ENCODE assay signal across 8 cellular contexts in genomic region chr9:6681147-6681956, GRCh38. TPM values are rescaled to one million over a fixed set of nuclear protein-coding genes. Genes with fewer than 3 reads are reported as not detected.
DNase-seq lines count a peak whose midpoint lies in the region; ATAC-seq, FAIRE-seq and TF ChIP-seq lines count a peak whose summit lies in the region.

No MANE protein-coding gene starts in this region.

- H3K27me3 Mint-ChIP-seq in activated CD4-positive, alpha-beta T cell treated with anti-CD3 and anti-CD28 coated beads, Interleukin-2, amount 10 ng/mL, durations not matched to agents 7 days and 5 days = no peaks in the 10 kb centered on the region

- H3K27me3 ChIP-seq in BE2C (no peaks in the 10 kb centered on the region), left lung (no peaks in the 10 kb centered on the region)

- peak overlapping the region; percentile 98 for H3K27ac ChIP-seq in left lung

- intact Hi-C loops in left lung (cut with DNase I) = no loop called here

- TF ChIP-seq CTCF in BE2C (IDR thresholded peaks at IDR 0.05; ENCODE audit: low read depth, low read length) (no peak), left lung (IDR thresholded peaks at IDR 0.05) (no peak)

- peak; percentile 87 for FAIRE-seq in GM19239 (lab: Jason Lieb, UNC)

- H3K4me1 ChIP-seq in BE2C (no peaks in the 10 kb centered on the region), left lung (peaks cover 0 to 20% of the 10 kb centered on the region in 2 donors)

- H3K36me3 ChIP-seq in BE2C (no peaks in the 10 kb centered on the region), left lung (no peaks in the 10 kb centered on the region)

- H3K27ac Mint-ChIP-seq in activated CD4-positive, alpha-beta T cell treated with anti-CD3 and anti-CD28 coated beads, Interleukin-2, amount 10 ng/mL, durations not matched to agents 7 days and 5 days = peak overlapping the region; percentile 99

- DNase-seq in BE2C (peak; percentile 98), GM19239 (ENCODE audit: insufficient read length, low spot score) (peak; percentile 63), NCI-H524 treated with DMSO at 0.1 percent for 48 hours (lab: John Stamatoyannopoulos, UW) (peak; percentile 83), cortex of kidney (lab: John Stamatoyannopoulos, UW) (peak; percentile 50), left lung (peak; percentile 97 to 98)
- DNase-seq in activated CD4-positive, alpha-beta T cell treated with anti-CD3 and anti-CD28 coated beads, Interleukin-2, amount 10 ng/mL, durations not matched to agents 7 days and 5 days = peak; percentile 94
- peak; percentile 91 for DNase-seq in stimulated activated CD4-positive, alpha-beta T cell treated with anti-CD3 and anti-CD28 coated beads, Interleukin-2, amount 100 ng/mL, for 4 hours (ENCODE audit: low read depth)

- H3K36me3 Mint-ChIP-seq in activated CD4-positive, alpha-beta T cell treated with anti-CD3 and anti-CD28 coated beads, Interleukin-2, amount 10 ng/mL, durations not matched to agents 7 days and 5 days (ENCODE audit: low read depth) = peaks cover 8% of the 10 kb centered on the region

- POLR2A ChIA-PET in activated CD4-positive, alpha-beta T cell treated with anti-CD3 and anti-CD28 coated beads, Interleukin-2, amount 10 ng/mL, durations not matched to agents 7 days and 5 days (lab: Charles Lee) = interaction anchor here (0.6 to 1.4 kb wide), 5 partner anchors 11 to 269 kb away, joined by 3 to 11 read pairs (median 3); partner anchors contain the start of genes KDM4C and UHRF2

- H3K4me1 Mint-ChIP-seq in activated CD4-positive, alpha-beta T cell treated with anti-CD3 and anti-CD28 coated beads, Interleukin-2, amount 10 ng/mL, durations not matched to agents 7 days and 5 days = peaks cover 23% of the 10 kb centered on the region

- H3K9me3 Mint-ChIP-seq in activated CD4-positive, alpha-beta T cell treated with anti-CD3 and anti-CD28 coated beads, Interleukin-2, amount 10 ng/mL, durations not matched to agents 7 days and 5 days = no peaks in the 10 kb centered on the region

- CTCF ChIA-PET in activated CD4-positive, alpha-beta T cell treated with anti-CD3 and anti-CD28 coated beads, Interleukin-2, amount 10 ng/mL, durations not matched to agents 7 days and 5 days (lab: Charles Lee) = interaction anchor here (0.6 to 1.2 kb wide), 7 partner anchors 18 to 1094 kb away, joined by 3 to 4 read pairs (median 3); no protein-coding TSS in a partner anchor

- ATAC-seq in HG03457 (IDR thresholded peaks at IDR 0.05; ENCODE audit: unreplicated experiment) = peak; percentile 69
- ATAC-seq in left lung = peak; percentile 96

- peak overlapping the region; percentile 90 for H3K4me3 ChIP-seq in BE2C (ENCODE audit: low read depth, low read length)
- H3K4me3 ChIP-seq in left lung = peak overlapping the region; percentile 70 to 72

- peak overlapping the region; percentile 88 for H3K4me3 Mint-ChIP-seq in activated CD4-positive, alpha-beta T cell treated with anti-CD3 and anti-CD28 coated beads, Interleukin-2, amount 10 ng/mL, durations not matched to agents 7 days and 5 days

- H3K9me3 ChIP-seq in BE2C (no peaks in the 10 kb centered on the region), left lung (no peaks in the 10 kb centered on the region)

RNA-seq across cellular contexts. Expression of gene GLDC, which starts 35.8 kb away (rescaled TPM):
- 3.8 TPM for polyA plus RNA-seq in BE2C (2012; ENCODE audit: insufficient read depth, insufficient read length, low read depth)
- under 1 TPM; 0.50 to 0.69 TPM for total RNA-seq in activated CD4-positive, alpha-beta T cell treated with anti-CD3 and anti-CD28 coated beads, Interleukin-2, amount 10 ng/mL, durations not matched to agents 7 days and 5 days
- 1 to 10 TPM in 1 of 2 donors, under 1 TPM in 1; 0.41 to 3.0 TPM for total RNA-seq in left lung

Comparison
In these comparisons a context has a peak if more than half of its experiments do, and no peak if none do; other contexts are left out.
1. Peak in every context shown above with its lines: DNase-seq, ATAC-seq, H3K4me3 ChIP-seq and H3K27ac ChIP-seq.